Comparison of ENCODE assay signal across 36 cellular contexts in genomic region chr17:60110586-60110985, GRCh38. TPM values are rescaled to one million over a fixed set of nuclear protein-coding genes. Genes with fewer than 3 reads are reported as not detected.
"Had no signal": no experiment of that assay in that cellular context is flagged by ENCODE, and none has a peak within 500 bp of the region (broad histone marks: within the 10 kb centered on the region; RNA-seq: fewer than 3 reads in every experiment).

No MANE protein-coding gene starts in this region.

- H3K4me3 ChIP-seq: SJSA1 had no signal

- H3K9me3 Mint-ChIP-seq: activated B cell treated with CpG ODN at 0.5 μM for 24 hours; activated naive CD4-positive, alpha-beta T cell treated with anti-CD3 and anti-CD28 coated beads for 36 hours; activated naive CD8-positive, alpha-beta T cell treated with anti-CD3 and anti-CD28 coated beads, Interleukin-2, amount 50 U/mL, for 24 hours; activated T-cell treated with anti-CD3 and anti-CD28 coated beads, Interleukin-2, amount 50 U/mL, for 72 hours; activated T-helper 2 cell treated with anti-CD3 and anti-CD28 coated beads, Interferon-gamma antibody, Interleukin-2, Interleukin-4, amounts not matched to agents 10 μg/mL and 5 μg/mL and 100 μg/mL, durations not matched to agents 14 hours and 24 hours and 36 hours; brain; T-cell had no signal

- H3K36me3 ChIP-seq: SJSA1 had no signal

- H3K27ac ChIP-seq: SJSA1, VCaP had no signal

- H3K27me3 Mint-ChIP-seq: activated B cell treated with CpG ODN at 0.5 μM for 24 hours had no signal

- DNase-seq: activated B cell treated with CpG ODN at 0.5 μM for 24 hours; activated CD4-positive, alpha-beta T cell treated with anti-CD3 and anti-CD28 coated beads for 4 hours; activated CD4-positive, CD25-positive, alpha-beta regulatory T cell treated with anti-CD3 and anti-CD28 coated beads, Interleukin-2, amount 50 U/mL, for 72 hours; activated CD8-positive, alpha-beta memory T cell treated with anti-CD3 and anti-CD28 coated beads, Interleukin-2, amount 10 ng/mL, durations not matched to agents 7 days and 5 days; activated gamma-delta T cell; activated naive CD4-positive, alpha-beta T cell treated with anti-CD3 and anti-CD28 coated beads for 36 hours; activated naive CD8-positive, alpha-beta T cell treated with anti-CD3 and anti-CD28 coated beads, Interleukin-2, amount 50 U/mL, for 24 hours; activated T-cell treated with anti-CD3 and anti-CD28 coated beads, Interleukin-2, amount 50 U/mL, for 1 hour; activated T-cell treated with anti-CD3 and anti-CD28 coated beads, Interleukin-2, amount 50 U/mL, for 72 hours; anterior cingulate cortex; caudate nucleus; cerebellar nuclear complex; KG1; MM.1S; MV-4-11; NCI-H1092; NCI-H1436 treated with DMSO at 0.1 percent for 48 hours; NCI-H1694 treated with DMSO at 0.1 percent for 48 hours; NCI-H2029; NCI-H345; NCI-H524 treated with DMSO at 0.1 percent for 48 hours; SHP77 treated with DMSO at 0.1 percent for 48 hours; T-cell; T-helper 2 cell; T-helper 9 cell had no signal

- H3K27me3 ChIP-seq: SJSA1 had no signal

- H3K4me3 Mint-ChIP-seq: activated B cell treated with CpG ODN at 0.5 μM for 24 hours; activated CD8-positive, alpha-beta memory T cell treated with anti-CD3 and anti-CD28 coated beads, Interleukin-2, amount 10 ng/mL, durations not matched to agents 7 days and 5 days; activated naive CD4-positive, alpha-beta T cell treated with anti-CD3 and anti-CD28 coated beads for 36 hours; activated naive CD8-positive, alpha-beta T cell; activated naive CD8-positive, alpha-beta T cell treated with anti-CD3 and anti-CD28 coated beads, Interleukin-2, amount 50 U/mL, for 24 hours; activated T-cell treated with anti-CD3 and anti-CD28 coated beads, Interleukin-2, amount 50 U/mL, for 72 hours; brain; T-cell had no signal

- H3K9me3 ChIP-seq: SJSA1 had no signal

- H3K36me3 Mint-ChIP-seq: activated CD8-positive, alpha-beta memory T cell treated with anti-CD3 and anti-CD28 coated beads, Interleukin-2, amount 10 ng/mL, durations not matched to agents 7 days and 5 days; activated naive CD8-positive, alpha-beta T cell; brain; T-cell had no signal

- FAIRE-seq: bronchial epithelial cell had no signal

- ATAC-seq: activated CD8-positive, alpha-beta memory T cell treated with anti-CD3 and anti-CD28 coated beads, Interleukin-2, amount 10 ng/mL, durations not matched to agents 7 days and 5 days; activated naive CD8-positive, alpha-beta T cell treated with anti-CD3 and anti-CD28 coated beads, Interleukin-2, amount 50 U/mL, for 24 hours; activated T-cell treated with anti-CD3 and anti-CD28 coated beads, Interleukin-2, amount 50 U/mL, for 72 hours; Panc1; SK-N-SH treated with all-trans-retinoic acid at 6 μM for 48 hours; T-cell had no signal

- H3K4me1 Mint-ChIP-seq: brain had no signal

- H3K27ac Mint-ChIP-seq: activated B cell treated with CpG ODN at 0.5 μM for 24 hours; activated CD8-positive, alpha-beta memory T cell treated with anti-CD3 and anti-CD28 coated beads, Interleukin-2, amount 10 ng/mL, durations not matched to agents 7 days and 5 days; activated naive CD4-positive, alpha-beta T cell treated with anti-CD3 and anti-CD28 coated beads for 36 hours; activated naive CD8-positive, alpha-beta T cell; activated naive CD8-positive, alpha-beta T cell treated with anti-CD3 and anti-CD28 coated beads, Interleukin-2, amount 50 U/mL, for 24 hours; activated T-cell treated with anti-CD3 and anti-CD28 coated beads, Interleukin-2, amount 50 U/mL, for 72 hours; activated T-helper 2 cell treated with anti-CD3 and anti-CD28 coated beads, Interferon-gamma antibody, Interleukin-2, Interleukin-4, amounts not matched to agents 10 μg/mL and 5 μg/mL and 100 μg/mL, durations not matched to agents 14 hours and 24 hours and 36 hours; brain; T-cell had no signal

RNA-seq across cellular contexts. Expression of gene CA4, which starts 39.2 kb away (rescaled TPM):
- total RNA-seq: activated B cell treated with CpG ODN at 0.5 μM for 24 hours; activated CD8-positive, alpha-beta memory T cell treated with anti-CD3 and anti-CD28 coated beads, Interleukin-2, amount 10 ng/mL, durations not matched to agents 7 days and 5 days; activated naive CD4-positive, alpha-beta T cell treated with anti-CD3 and anti-CD28 coated beads for 36 hours; activated T-cell treated with anti-CD3 and anti-CD28 coated beads, Interleukin-2, amount 50 U/mL, for 72 hours; activated T-helper 2 cell treated with anti-CD3 and anti-CD28 coated beads, Interferon-gamma antibody, Interleukin-2, Interleukin-4, amounts not matched to agents 10 μg/mL and 5 μg/mL and 100 μg/mL, durations not matched to agents 14 hours and 24 hours and 36 hours; bronchial epithelial cell; LHCN-M2; NCI-H460; RPMI7951; SJSA1; T-cell had no signal
